1 cellular context compared by ENCODE assay signal in genomic region chr1:111221633-111222286, GRCh38.
A peak's percentile ranks its signal among the peaks of the same experiment; 100 is the strongest.
TF ChIP-seq lines count a peak whose summit lies in the region.

No MANE protein-coding gene starts in this region.

TF ChIP-seq in GM12878, 131 proteins besides CTCF, POLR2A, EP300 and RAD21 (continued from another document and continues in another):
- TF ChIP-seq MLLT1 (IDR thresholded peaks at IDR 0.05) (peak; percentile 98), NFXL1 (IDR thresholded peaks at IDR 0.05; ENCODE audit: borderline replicate concordance) (no peak), ELK1 (IDR thresholded peaks at IDR 0.05; ENCODE audit: low read depth, low read length) (no peak), MTA2 (IDR thresholded peaks at IDR 0.05; ENCODE audit: low read depth) (no peak), ZNF384 (IDR thresholded peaks at IDR 0.05; ENCODE audit: borderline replicate concordance, low read depth, low read length) (no peak), MEF2A (IDR thresholded peaks at IDR 0.05; ENCODE audit: insufficient read depth, low read depth, low read length) (peak; percentile 95), FOS (IDR thresholded peaks at IDR 0.05; ENCODE audit: borderline replicate concordance, extremely low read depth, insufficient read length) (no peak), STAT1 (conservative IDR thresholded peaks at IDR 0.05) (no peak; the same call in 1 of the 2 replicates), PKNOX1 (IDR thresholded peaks at IDR 0.05) (peak; percentile 62; the same call in 1 of the 2 replicates), EGR1 (IDR thresholded peaks at IDR 0.05; ENCODE audit: borderline replicate concordance in 1 of 2, low read depth in 2 of 2, low read length in 2 of 2) (peak in 1 of 2 experiments; percentile 22; a peak in 1 of 3 replicates), RELA (IDR thresholded peaks at IDR 0.05; ENCODE audit: borderline replicate concordance, partially characterized antibody) (no peak), PBX3 (IDR thresholded peaks at IDR 0.05; ENCODE audit: insufficient replicate concordance, low read depth, low read length) (no peak), GATAD2B (conservative IDR thresholded peaks at IDR 0.05; ENCODE audit: low read depth) (no peak), MAX (IDR thresholded peaks at IDR 0.05; ENCODE audit: low read depth, low read length) (no peak; the same call in 1 of the 2 replicates), CHD1 (IDR thresholded peaks at IDR 0.05; ENCODE audit: low read depth, low read length) (no peak; the same call in 1 of the 2 replicates), NFIC (IDR thresholded peaks at IDR 0.05; ENCODE audit: low read depth, low read length) (no peak), SP1 (IDR thresholded peaks at IDR 0.05; ENCODE audit: low read depth, low read length) (peak; percentile 84), ESRRA (IDR thresholded peaks at IDR 0.05; ENCODE audit: low read length) (no peak), ZNF274 (IDR thresholded peaks at IDR 0.05; ENCODE audit: insufficient read depth, insufficient read length) (no peak), MEF2B (IDR thresholded peaks at IDR 0.05; ENCODE audit: partially characterized antibody, poor library complexity, severe bottlenecking) (no peak), ZBTB4 (CRISPR knock-in tag; IDR thresholded peaks at IDR 0.05) (0 out of 2 replicates have a peak, but pooled peaks have one; percentile 2), ZNF687 (IDR thresholded peaks at IDR 0.05) (no peak), STAT3 (IDR thresholded peaks at IDR 0.05; ENCODE audit: low read depth, low read length) (peak; percentile 29; the same call in 1 of the 2 replicates), BCLAF1 (IDR thresholded peaks at IDR 0.05) (no peak), NFYA (IDR thresholded peaks at IDR 0.05; ENCODE audit: borderline replicate concordance, low read depth, low read length) (no peak), TAF1 (IDR thresholded peaks at IDR 0.05; ENCODE audit: borderline replicate concordance, low read depth, low read length) (peak; percentile 70; the same call in 1 of the 2 replicates), RAD51 (IDR thresholded peaks at IDR 0.05) (peak; percentile 67), KDM1A (IDR thresholded peaks at IDR 0.05; ENCODE audit: borderline replicate concordance) (no peak), CEBPB (IDR thresholded peaks at IDR 0.05; ENCODE audit: borderline replicate concordance in 1 of 2, low read depth in 2 of 2, low read length in 2 of 2) (no peak), IRF3 (IDR thresholded peaks at IDR 0.05) (no peak), ZBTB11 (CRISPR knock-in tag; IDR thresholded peaks at IDR 0.05) (no peak), SPI1 (IDR thresholded peaks at IDR 0.05; ENCODE audit: borderline replicate concordance, insufficient read depth, low read depth, low read length) (peak; percentile 89), BMI1 (IDR thresholded peaks at IDR 0.05; ENCODE audit: borderline replicate concordance) (no peak), NRF1 (conservative IDR thresholded peaks at IDR 0.05; ENCODE audit: low read depth, low read length) (no peak)
